9 cellular contexts compared by ENCODE assay signal in the genomic region with DNA sequence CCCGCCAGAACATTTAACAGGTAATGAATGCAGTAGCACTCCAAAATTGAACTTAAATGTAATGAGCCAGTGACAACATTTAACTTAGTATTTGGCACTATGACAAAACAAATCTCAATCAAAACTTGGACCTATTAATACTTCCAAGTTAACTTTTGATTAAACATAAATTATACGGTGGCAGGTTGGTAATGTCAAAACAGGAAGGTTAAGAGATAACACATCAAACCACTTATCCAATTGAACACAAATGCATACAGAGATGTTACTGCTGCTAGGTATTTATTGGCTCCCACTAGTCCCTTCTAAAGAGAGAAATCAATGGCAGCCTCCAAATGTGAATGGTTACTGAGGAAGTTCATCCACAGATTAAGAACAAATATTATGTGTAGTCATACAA. TPM values are rescaled to one million over a fixed set of nuclear protein-coding genes. Genes with fewer than 3 reads are reported as not detected.
DNase-seq lines count a peak whose midpoint lies in the region; ATAC-seq and TF ChIP-seq lines count a peak whose summit lies in the region.
"Had no signal": no experiment of that assay in that cellular context is flagged by ENCODE, and none has a peak within 500 bp of the region (broad histone marks: within the 10 kb centered on the region; RNA-seq: fewer than 3 reads in every experiment).

No MANE protein-coding gene starts in this region.

- H3K4me2 ChIP-seq in DND-41 (ENCODE audit: insufficient read depth, low read length) (peak overlapping the region; percentile 84), trophoblast cell (ENCODE audit: low read length) (peak overlapping the region; percentile 65)

- peaks cover 48% of the 10 kb centered on the region for H3K4me1 ChIP-seq in DND-41 (ENCODE audit: insufficient read depth, low read length)
- H3K4me1 ChIP-seq in esophagus squamous epithelium = peaks cover 12 to 63% (median 18%) of the 10 kb centered on the region in 3 donors
- H3K4me1 ChIP-seq in trophoblast cell (ENCODE audit: control insufficient read depth in 1 of 2, insufficient read depth in 2 of 2, low read length in 2 of 2) = peaks cover 0 to 6% of the 10 kb centered on the region in 2 experiments

- ATAC-seq in DND-41 (ENCODE audit: insufficient read depth, low read depth) (no peak), HG03045 (IDR thresholded peaks at IDR 0.05; ENCODE audit: unreplicated experiment) (no peak), HG02678 (IDR thresholded peaks at IDR 0.05; ENCODE audit: unreplicated experiment) (no peak)
- ATAC-seq: stimulated activated naive CD8-positive, alpha-beta T cell treated with anti-CD3 and anti-CD28 coated beads, Interleukin-15, amount 100 ng/mL, for 72 hours had no signal

- TF ChIP-seq CTCF in DND-41 (IDR thresholded peaks at IDR 0.05; ENCODE audit: borderline replicate concordance, extremely low read depth, low read length, poor library complexity, severe bottlenecking) = no peak
- TF ChIP-seq CTCF in esophagus squamous epithelium (IDR thresholded peaks at IDR 0.05) = no peak

- no peak overlapping the region for H4K12ac ChIP-seq in trophoblast cell (ENCODE audit: low read depth, low read length)

- no peak overlapping the region for H2BK120ac ChIP-seq in trophoblast cell (ENCODE audit: insufficient read depth, low read length, poor library complexity)

- no peak overlapping the region for H4K91ac ChIP-seq in trophoblast cell (ENCODE audit: low read depth, low read length)

- peaks cover 51% of the 10 kb centered on the region for H4K20me1 ChIP-seq in DND-41 (ENCODE audit: insufficient read depth, low read length)

- H3K27ac ChIP-seq in DND-41 (ENCODE audit: low read length) (peak overlapping the region; percentile 91), esophagus squamous epithelium (peak overlapping the region in 1 of 4 donors; percentile 100), trophoblast cell (ENCODE audit: low read depth, low read length) (no peak overlapping the region)

- H3K79me2 ChIP-seq in DND-41 (ENCODE audit: insufficient read depth, low read length) (peaks cover 82% of the 10 kb centered on the region), trophoblast cell (ENCODE audit: control insufficient read depth, insufficient read depth, low read length, poor library complexity) (peaks cover 26% of the 10 kb centered on the region)

- no peak overlapping the region for H3K18ac ChIP-seq in trophoblast cell (ENCODE audit: low read length)

- H3K9me3 ChIP-seq in DND-41 (ENCODE audit: insufficient read depth, low read length, severe bottlenecking) (no peaks in the 10 kb centered on the region), esophagus squamous epithelium (no peaks in the 10 kb centered on the region), trophoblast cell (ENCODE audit: insufficient read depth, low read depth, low read length) (no peaks in the 10 kb centered on the region)

- H2AK5ac ChIP-seq in trophoblast cell (ENCODE audit: low read length) = no peak overlapping the region

- no peak overlapping the region for H3K23ac ChIP-seq in trophoblast cell (ENCODE audit: low read length)

- no peak for DNase-seq in DND-41
- peak; percentile 36 for DNase-seq in NCI-H146 treated with DMSO at 0.1 percent for 48 hours (lab: John Stamatoyannopoulos, UW; ENCODE audit: unreplicated experiment)
- DNase-seq in esophagus squamous epithelium (lab: John Stamatoyannopoulos, UW) = no peak
- DNase-seq in trophoblast cell = no peak
- no peak for DNase-seq in COLO829 (ENCODE audit: low spot score)
- DNase-seq in activated CD4-positive, alpha-beta T cell treated with anti-CD3 and anti-CD28 coated beads, Interleukin-2, amount 50 U/mL, for 4 hours = no peak

- no peak overlapping the region for H3K4ac ChIP-seq in trophoblast cell (ENCODE audit: low read depth, low read length)

- no peaks in the 10 kb centered on the region for H3K27me3 ChIP-seq in DND-41 (ENCODE audit: insufficient read depth, low read length, poor library complexity)
- no peaks in the 10 kb centered on the region for H3K27me3 ChIP-seq in esophagus squamous epithelium
- no peaks in the 10 kb centered on the region for H3K27me3 ChIP-seq in trophoblast cell (ENCODE audit: insufficient read depth, low read length)

- H3K14ac ChIP-seq in trophoblast cell (ENCODE audit: low read length) = no peak overlapping the region

- no peak overlapping the region for H2BK5ac ChIP-seq in trophoblast cell (ENCODE audit: low read depth, low read length, poor library complexity)

- H3K79me1 ChIP-seq in trophoblast cell (ENCODE audit: low read length) = peaks cover 20% of the 10 kb centered on the region

- TF ChIP-seq POLR2A in esophagus squamous epithelium (IDR thresholded peaks at IDR 0.05) = no peak

- H2BK12ac ChIP-seq in trophoblast cell (ENCODE audit: low read length) = no peak overlapping the region

- 0 to 4% methylated on average over 2 of the region's 2 CpGs for WGBS in esophagus squamous epithelium, 2 donors
- no CpG with 5 or more reads among the region's 2 CpGs for WGBS in trophoblast cell (ENCODE audit: extremely low coverage, insufficient coverage, insufficient read length)

- H3K36me3 ChIP-seq in DND-41 (ENCODE audit: insufficient read depth, low read length) = peaks cover 8% of the 10 kb centered on the region; the same call in 1 of the 2 replicates
- H3K36me3 ChIP-seq in esophagus squamous epithelium = no peaks in the 10 kb centered on the region
- no peaks in the 10 kb centered on the region for H3K36me3 ChIP-seq in trophoblast cell (ENCODE audit: control insufficient read depth in 1 of 2, insufficient read depth in 2 of 2, low read length in 2 of 2)

- H3K9ac ChIP-seq in DND-41 (ENCODE audit: low read depth, low read length) (peak overlapping the region; percentile 93), trophoblast cell (ENCODE audit: low read length) (no peak overlapping the region)

- intact Hi-C loops in esophagus squamous epithelium (cut with DNase I) = no loop called here

- no peak overlapping the region for H2AFZ ChIP-seq in DND-41 (ENCODE audit: low read depth, low read length)
- no peak overlapping the region for H2AFZ ChIP-seq in trophoblast cell (ENCODE audit: insufficient read depth, low read length, poor library complexity)

- no peak overlapping the region for H4K8ac ChIP-seq in trophoblast cell (ENCODE audit: low read depth, low read length)

- H3K4me3 ChIP-seq in DND-41 (ENCODE audit: low read depth in 1 of 2, low read length in 2 of 2) (peak overlapping the region; percentile 88 to 92), esophagus squamous epithelium (peak overlapping the region; percentile 76 to 98 (median 86)), trophoblast cell (ENCODE audit: low read depth, low read length) (no peak overlapping the region)

RNA-seq across cellular contexts. Expression of gene GSK3B, which starts 1.8 kb away (rescaled TPM):
- total RNA-seq in esophagus squamous epithelium = 10 to 100 TPM; 24.1 to 38.9 (median 34.5) TPM
- polyA plus RNA-seq in trophoblast cell (2013) = 241 and 242 TPM in 2 replicates
